In the genomic region with DNA sequence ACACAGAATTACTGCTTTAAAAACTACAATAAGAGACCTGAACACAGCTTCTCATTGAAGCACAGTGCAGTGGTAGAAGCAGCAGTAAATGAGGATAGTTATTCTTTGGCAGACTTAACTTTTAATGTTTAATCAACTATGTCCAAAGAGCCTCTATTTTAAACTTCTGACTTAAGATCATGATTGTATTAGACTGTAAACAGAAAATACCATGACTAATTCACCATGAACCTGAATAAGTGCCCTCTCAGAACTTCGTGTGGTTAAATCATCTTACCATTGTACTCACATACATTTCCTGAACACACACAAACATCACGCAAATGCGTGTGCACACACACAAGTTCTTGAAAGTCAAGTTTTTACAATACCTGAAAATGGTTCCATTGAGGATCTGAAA, we compare ENCODE assay signal across 1 cellular context.
TF ChIP-seq lines count a peak whose summit lies in the region.

No MANE protein-coding gene starts in this region.

TF ChIP-seq in SK-N-SH, 30 proteins besides CTCF, POLR2A, EP300 and RAD21 (continued from another document):
- TF ChIP-seq, protein P1, sequence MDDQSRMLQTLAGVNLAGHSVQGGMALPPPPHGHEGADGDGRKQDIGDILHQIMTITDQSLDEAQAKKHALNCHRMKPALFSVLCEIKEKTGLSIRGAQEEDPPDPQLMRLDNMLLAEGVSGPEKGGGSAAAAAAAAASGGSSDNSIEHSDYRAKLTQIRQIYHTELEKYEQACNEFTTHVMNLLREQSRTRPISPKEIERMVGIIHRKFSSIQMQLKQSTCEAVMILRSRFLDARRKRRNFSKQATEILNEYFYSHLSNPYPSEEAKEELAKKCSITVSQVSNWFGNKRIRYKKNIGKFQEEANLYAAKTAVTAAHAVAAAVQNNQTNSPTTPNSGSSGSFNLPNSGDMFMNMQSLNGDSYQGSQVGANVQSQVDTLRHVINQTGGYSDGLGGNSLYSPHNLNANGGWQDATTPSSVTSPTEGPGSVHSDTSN (IDR thresholded peaks at IDR 0.05): no peak
- TF ChIP-seq, protein P2, sequence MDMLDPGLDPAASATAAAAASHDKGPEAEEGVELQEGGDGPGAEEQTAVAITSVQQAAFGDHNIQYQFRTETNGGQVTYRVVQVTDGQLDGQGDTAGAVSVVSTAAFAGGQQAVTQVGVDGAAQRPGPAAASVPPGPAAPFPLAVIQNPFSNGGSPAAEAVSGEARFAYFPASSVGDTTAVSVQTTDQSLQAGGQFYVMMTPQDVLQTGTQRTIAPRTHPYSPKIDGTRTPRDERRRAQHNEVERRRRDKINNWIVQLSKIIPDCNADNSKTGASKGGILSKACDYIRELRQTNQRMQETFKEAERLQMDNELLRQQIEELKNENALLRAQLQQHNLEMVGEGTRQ (IDR thresholded peaks at IDR 0.05; ENCODE audit: borderline replicate concordance, low read depth, low read length): no peak
- TF ChIP-seq, protein P3, sequence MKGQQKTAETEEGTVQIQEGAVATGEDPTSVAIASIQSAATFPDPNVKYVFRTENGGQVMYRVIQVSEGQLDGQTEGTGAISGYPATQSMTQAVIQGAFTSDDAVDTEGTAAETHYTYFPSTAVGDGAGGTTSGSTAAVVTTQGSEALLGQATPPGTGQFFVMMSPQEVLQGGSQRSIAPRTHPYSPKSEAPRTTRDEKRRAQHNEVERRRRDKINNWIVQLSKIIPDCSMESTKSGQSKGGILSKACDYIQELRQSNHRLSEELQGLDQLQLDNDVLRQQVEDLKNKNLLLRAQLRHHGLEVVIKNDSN (IDR thresholded peaks at IDR 0.05; ENCODE audit: borderline replicate concordance, low read depth): no peak
- TF ChIP-seq POLR2AphosphoS5 (IDR thresholded peaks at IDR 0.05; ENCODE audit: low read depth, low read length) (no peak), TCF12 (IDR thresholded peaks at IDR 0.05) (no peak), RFX5 (IDR thresholded peaks at IDR 0.05; ENCODE audit: low read length) (no peak)
